ENCODE assay signal across 10 cellular contexts in the genomic region with DNA sequence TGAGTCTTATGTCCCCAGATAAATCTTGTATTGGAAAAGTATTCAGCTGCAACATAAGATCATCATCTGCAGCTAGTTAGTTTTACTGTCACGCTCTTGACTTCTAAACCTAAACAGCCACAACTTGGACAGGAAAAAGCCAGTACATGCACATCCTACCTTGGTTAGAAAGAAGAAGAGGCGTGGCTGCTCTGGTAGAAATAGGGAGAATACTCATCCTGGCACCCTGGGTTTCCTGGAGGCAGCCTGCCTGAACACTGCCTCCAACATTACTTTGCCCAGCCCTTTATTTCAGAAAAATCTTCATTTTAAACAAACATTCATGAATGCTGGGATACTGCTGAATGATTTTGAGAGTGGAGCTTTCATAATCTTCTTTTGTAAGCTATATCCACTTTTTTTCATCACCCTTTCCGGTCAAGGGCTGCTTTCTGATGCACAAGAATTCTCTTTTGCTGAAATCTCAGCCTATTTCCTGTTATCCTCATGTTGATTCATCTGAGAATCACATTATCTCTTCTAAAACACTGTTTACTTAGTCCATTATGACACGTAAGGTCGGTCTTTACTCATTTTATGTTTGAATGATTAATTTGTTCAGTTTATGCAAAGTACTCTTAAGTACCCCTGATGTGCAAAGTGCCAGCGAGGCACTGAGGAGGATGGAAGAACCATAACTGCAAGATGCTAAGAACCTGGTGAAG. TPM values are rescaled to one million over a fixed set of nuclear protein-coding genes. Genes with fewer than 3 reads are reported as not detected.
DNase-seq lines count a peak whose midpoint lies in the region; ATAC-seq and TF ChIP-seq lines count a peak whose summit lies in the region.
"Had no signal": no experiment of that assay in that cellular context is flagged by ENCODE, and none has a peak within 500 bp of the region (broad histone marks: within the 10 kb centered on the region; RNA-seq: fewer than 3 reads in every experiment).

No MANE protein-coding gene starts in this region.

- ATAC-seq in RWPE2 (ENCODE audit: low read depth): peak; percentile 77
- ATAC-seq in HG03095 (IDR thresholded peaks at IDR 0.05; ENCODE audit: unreplicated experiment): no peak

- no peak overlapping the region for H2BK120ac ChIP-seq in neuronal stem cell (ENCODE audit: low read depth, low read length)

- peaks cover 2% of the 10 kb centered on the region for H3K27me3 Mint-ChIP-seq in nephron progenitor cell (ENCODE audit: low read depth, poor library complexity)

- no peak overlapping the region for H3K14ac ChIP-seq in neuronal stem cell (ENCODE audit: low read length)

- H2AK5ac ChIP-seq in neuronal stem cell (ENCODE audit: low read depth, low read length): no peak overlapping the region

- no peak overlapping the region for H4K91ac ChIP-seq in neuronal stem cell (ENCODE audit: low read depth, low read length, poor library complexity)

- TF ChIP-seq CTCF in RWPE2 (IDR thresholded peaks at IDR 0.05; ENCODE audit: poor library complexity, severe bottlenecking) (no peak), nephron progenitor cell (IDR thresholded peaks at IDR 0.05) (no peak)

- H3K79me2 ChIP-seq in ACC112 (ENCODE audit: control insufficient read depth, insufficient read depth, low read length, unreplicated experiment): peaks cover 76% of the 10 kb centered on the region

- H3K4me1 ChIP-seq in ACC112 (ENCODE audit: control insufficient read depth, insufficient read depth, low read length, unreplicated experiment) (peaks cover 72% of the 10 kb centered on the region), RWPE2 (ENCODE audit: insufficient read depth, poor library complexity, severe bottlenecking) (peaks cover 55% of the 10 kb centered on the region), neuronal stem cell (ENCODE audit: control insufficient read depth in 2 of 2, insufficient read depth in 1 of 2, low read depth in 1 of 2, low read length in 2 of 2) (peaks cover 2 to 7% of the 10 kb centered on the region in 2 donors)

- H3K36me3 ChIP-seq in ACC112 (ENCODE audit: insufficient read depth, low read length) (peaks cover 31% of the 10 kb centered on the region), RWPE2 (ENCODE audit: low read depth) (peaks cover 31% of the 10 kb centered on the region), neuronal stem cell (replicated peaks in 1 of 2; ENCODE audit: control insufficient read depth in 2 of 2, insufficient read depth in 2 of 2, low read length in 2 of 2) (no peaks in the 10 kb centered on the region)
- H3K36me3 ChIP-seq: BLaER1 had no signal

- H2BK15ac ChIP-seq in neuronal stem cell (ENCODE audit: low read length): no peak overlapping the region

- H2BK5ac ChIP-seq in neuronal stem cell (ENCODE audit: low read length): no peak overlapping the region

- peaks cover 12% of the 10 kb centered on the region for H3K36me3 Mint-ChIP-seq in nephron progenitor cell (ENCODE audit: low read depth)

- no peak overlapping the region for H3K9ac ChIP-seq in neuronal stem cell (ENCODE audit: low read depth, low read length, poor library complexity)
- H3K9ac ChIP-seq: BLaER1 had no signal

- H3K4me3 Mint-ChIP-seq in nephron progenitor cell: no peak overlapping the region

- peak overlapping the region; percentile 91 for H3K27ac ChIP-seq in ACC112 (ENCODE audit: low read depth, low read length)
- peak overlapping the region; percentile 99 for H3K27ac ChIP-seq in RWPE2 (ENCODE audit: poor library complexity, severe bottlenecking)
- H3K27ac ChIP-seq in epithelial cell of prostate: peak overlapping the region; percentile 92
- H3K27ac ChIP-seq in neuronal stem cell (replicated peaks; ENCODE audit: low read length): peak overlapping the region; percentile 44
- H3K27ac ChIP-seq: BLaER1 had no signal

- H2AFZ ChIP-seq in ACC112 (ENCODE audit: low read length, unreplicated experiment) (no peak overlapping the region), neuronal stem cell (ENCODE audit: low read length) (no peak overlapping the region)

- no peak for DNase-seq in RWPE2 (ENCODE audit: low spot score)
- no peak for DNase-seq in epithelial cell of prostate (ENCODE audit: low read depth, low spot score)
- no peak for DNase-seq in neuronal stem cell (ENCODE audit: low spot score)
- DNase-seq in NCI-H2107 treated with DMSO at 0.1 percent for 48 hours (lab: John Stamatoyannopoulos, UW; ENCODE audit: unreplicated experiment): no peak
- DNase-seq in nephron progenitor cell: no peak
- DNase-seq in medulla oblongata (ENCODE audit: extremely low spot score): no peak
- DNase-seq: NK-92 treated with Interleukin-12 subunit alpha and Interleukin-12 subunit beta, amount 100 ng/mL, for 24 hours had no signal

- H3K18ac ChIP-seq in neuronal stem cell (ENCODE audit: low read length): no peak overlapping the region

- no peak overlapping the region for H4K8ac ChIP-seq in neuronal stem cell (ENCODE audit: low read depth, low read length)

- no peak overlapping the region for H3K4me2 ChIP-seq in neuronal stem cell (ENCODE audit: insufficient read depth, low read length, poor library complexity, severe bottlenecking)
- H3K4me2 ChIP-seq: BLaER1 had no signal

- peak overlapping the region; percentile 65 for H3K4me3 ChIP-seq in ACC112 (ENCODE audit: low read depth, low read length)
- no peak overlapping the region for H3K4me3 ChIP-seq in RWPE2 (ENCODE audit: severe bottlenecking)
- H3K4me3 ChIP-seq in neuronal stem cell (ENCODE audit: low read length in 2 of 2): no peak overlapping the region
- H3K4me3 ChIP-seq: BLaER1 had no signal

- WGBS in neuronal stem cell (ENCODE audit: extremely low coverage in 2 of 2, insufficient read length in 2 of 2, insufficient replicate concordance in 1 of 2), 2 donors: no CpG with 5 or more reads among the region's 6 CpGs

- peaks cover 32% of the 10 kb centered on the region for H3K4me1 Mint-ChIP-seq in nephron progenitor cell

- no peak overlapping the region for H3K23ac ChIP-seq in neuronal stem cell (ENCODE audit: low read depth, low read length, poor library complexity)

- H2BK12ac ChIP-seq in neuronal stem cell (ENCODE audit: low read length): no peak overlapping the region

- H3K9me3 ChIP-seq in RWPE2 (ENCODE audit: severe bottlenecking): no peaks in the 10 kb centered on the region
- H3K9me3 ChIP-seq in neuronal stem cell (replicated peaks in 1 of 2; ENCODE audit: control insufficient read depth in 2 of 2, insufficient read depth in 1 of 2, low read depth in 1 of 2, low read length in 2 of 2): no peaks in the 10 kb centered on the region

- no peak overlapping the region for H3K27ac Mint-ChIP-seq in nephron progenitor cell

- peaks cover 17% of the 10 kb centered on the region for H3K9me3 Mint-ChIP-seq in nephron progenitor cell

- H3K4ac ChIP-seq in neuronal stem cell (ENCODE audit: low read length): no peak overlapping the region

- no peaks in the 10 kb centered on the region for H3K79me1 ChIP-seq in neuronal stem cell (ENCODE audit: low read depth, low read length)

- H3K27me3 ChIP-seq in ACC112 (ENCODE audit: insufficient read depth, low read length) (no peaks in the 10 kb centered on the region), RWPE2 (ENCODE audit: insufficient read depth, poor library complexity, severe bottlenecking) (no peaks in the 10 kb centered on the region), neuronal stem cell (ENCODE audit: control insufficient read depth in 3 of 3, insufficient read depth in 3 of 3, low read depth in 1 of 3, low read length in 3 of 3) (no peaks in the 10 kb centered on the region)
- H3K27me3 ChIP-seq: BLaER1 had no signal

RNA-seq across cellular contexts. Expression of gene STARD13, which starts 55.2 kb away (rescaled TPM):
- 1.4 TPM for polyA plus RNA-seq in neuronal stem cell (2013, experiment 1 of 2)
- polyA plus RNA-seq in neuronal stem cell (2013, experiment 2 of 2): 1.4 TPM

Comparison
In these comparisons a context has a peak if more than half of its experiments do, and no peak if none do; other contexts are left out.
1. H3K27ac ChIP-seq: peak in every context shown above with its lines; median percentile 99 in RWPE2; 92 in epithelial cell of prostate; 91 in ACC112; 44 in neuronal stem cell.